Comparison of ENCODE assay signal across 8 cellular contexts in the genomic region with DNA sequence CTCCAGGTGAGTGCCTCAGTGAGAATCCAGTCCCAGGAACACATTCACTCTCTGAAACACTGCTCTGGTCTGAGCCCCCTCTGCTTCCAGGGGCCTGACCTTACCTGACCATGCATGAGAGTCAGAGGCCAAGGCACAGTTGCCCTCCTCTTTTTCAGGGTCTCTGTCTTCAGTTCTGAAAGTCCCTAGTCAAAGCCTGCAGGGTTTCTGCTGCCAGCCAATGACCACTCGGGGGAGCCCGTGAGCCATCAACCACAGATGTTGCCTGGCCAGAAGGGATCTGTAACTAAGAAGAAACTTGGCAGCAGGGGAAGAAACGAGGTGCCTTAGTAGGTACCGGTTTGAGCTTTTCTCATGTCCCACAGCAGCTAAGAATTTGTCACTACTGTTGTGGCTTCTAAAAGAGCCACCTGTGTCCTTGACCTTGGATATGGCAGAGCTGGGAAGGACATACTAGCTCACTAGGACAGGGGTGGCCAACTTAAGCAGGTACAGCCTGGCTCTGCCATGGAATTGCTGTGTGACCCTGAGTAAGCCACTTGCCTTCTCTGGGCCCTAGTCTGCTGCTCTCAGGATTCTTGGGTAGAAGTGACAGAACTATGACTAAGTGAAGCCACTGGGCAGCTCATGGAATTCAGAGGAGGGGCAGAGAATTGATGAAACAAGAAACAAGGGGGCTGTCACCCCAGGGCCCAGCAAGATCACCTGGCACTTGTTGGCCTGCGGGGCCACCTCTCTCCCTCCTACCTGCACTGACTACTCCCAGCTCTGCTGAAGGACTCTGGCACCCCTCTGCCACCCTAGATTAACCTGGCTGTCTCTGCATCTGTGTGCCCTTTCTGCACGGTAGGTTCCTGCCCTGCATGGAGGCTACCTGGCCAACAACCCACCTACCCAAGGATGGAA.
A peak's percentile ranks its signal among the peaks of the same experiment; 100 is the strongest.
DNase-seq lines count a peak whose midpoint lies in the region; ATAC-seq and TF ChIP-seq lines count a peak whose summit lies in the region.

No MANE protein-coding gene starts in this region.

- peak; percentile 93 for TF ChIP-seq CTCF in GM10248 (IDR thresholded peaks at IDR 0.05; ENCODE audit: control extremely low read depth, extremely low read depth, low read depth, missing control alignments)
- peak; percentile 91 for TF ChIP-seq CTCF in OCI-LY7 (conservative IDR thresholded peaks at IDR 0.05; ENCODE audit: low read length)
- TF ChIP-seq CTCF in fibroblast of villous mesenchyme (IDR thresholded peaks at IDR 0.05; ENCODE audit: insufficient read depth, low read depth, low read length), result peak; percentile 90

- no peaks in the 10 kb centered on the region for H3K36me3 ChIP-seq in OCI-LY7 (ENCODE audit: insufficient read depth, low read length)
- no peaks in the 10 kb centered on the region for H3K36me3 ChIP-seq in neuronal stem cell (replicated peaks in 1 of 2; ENCODE audit: control insufficient read depth in 2 of 2, insufficient read depth in 2 of 2, low read length in 2 of 2)

- H3K79me2 ChIP-seq in OCI-LY7 (ENCODE audit: insufficient read depth, low read depth, low read length), result no peaks in the 10 kb centered on the region

- POLR2A ChIA-PET in GM10248 (lab: Yijun Ruan, JAX) (no interaction called here), OCI-LY7 (lab: Charles Lee) (interaction anchor here (0.6 kb wide), 1 partner anchor 115 kb away, joined by 5 read pairs; no protein-coding TSS in a partner anchor)

- ATAC-seq in GM18861 (IDR thresholded peaks at IDR 0.05; ENCODE audit: unreplicated experiment), result no peak

- H2BK5ac ChIP-seq in neuronal stem cell (ENCODE audit: low read length), result peak overlapping the region; percentile 40

- no peak overlapping the region for H2BK120ac ChIP-seq in neuronal stem cell (ENCODE audit: low read depth, low read length)

- no peaks in the 10 kb centered on the region for H4K20me1 ChIP-seq in OCI-LY7 (ENCODE audit: insufficient read depth, low read length)

- H3K27ac ChIP-seq in OCI-LY7 (ENCODE audit: low read depth, low read length, poor library complexity, severe bottlenecking) (no peak overlapping the region), neuronal stem cell (replicated peaks; ENCODE audit: low read length) (no peak overlapping the region), substantia nigra (ENCODE audit: low read depth, low read length, poor library complexity, severe bottlenecking) (no peak overlapping the region)

- no peak overlapping the region for H3K23ac ChIP-seq in neuronal stem cell (ENCODE audit: low read depth, low read length, poor library complexity)

- H3K4me3 Mint-ChIP-seq in activated T-helper 1 cell treated with anti-CD3 and anti-CD28 coated beads, Interleukin-12 subunit alpha, Interleukin-12 subunit beta, Interleukin-2, Interleukin-4 antibody, amounts not matched to agents 30 ng/mL and 10 ng/mL and 1 ng/mL, durations not matched to agents 14 hours and 24 hours and 36 hours, result no peak overlapping the region

- H4K8ac ChIP-seq in neuronal stem cell (ENCODE audit: low read depth, low read length), result no peak overlapping the region

- H3K4me1 ChIP-seq in OCI-LY7 (ENCODE audit: insufficient read depth, low read length, poor library complexity, severe bottlenecking) (no peaks in the 10 kb centered on the region), neuronal stem cell (ENCODE audit: control insufficient read depth in 2 of 2, insufficient read depth in 1 of 2, low read depth in 1 of 2, low read length in 2 of 2) (peaks cover 0 to 3% of the 10 kb centered on the region in 2 donors)

- H3K14ac ChIP-seq in neuronal stem cell (ENCODE audit: low read length), result no peak overlapping the region

- no peak overlapping the region for H3K4ac ChIP-seq in neuronal stem cell (ENCODE audit: low read length)

- no peak overlapping the region for H2BK15ac ChIP-seq in neuronal stem cell (ENCODE audit: low read length)

- DNase-seq in GM10248 (ENCODE audit: extremely low spot score), result peak; percentile 81
- DNase-seq in HS-27A (ENCODE audit: low read depth), result peak; percentile 7
- peak; percentile 66 for DNase-seq in OCI-LY7 (ENCODE audit: low spot score)
- DNase-seq in activated T-helper 1 cell treated with anti-CD3 and anti-CD28 coated beads, Interleukin-12 subunit alpha, Interleukin-12 subunit beta, Interleukin-2, Interleukin-4 antibody, amounts not matched to agents 30 ng/mL and 10 ng/mL and 1 ng/mL, durations not matched to agents 14 hours and 24 hours and 36 hours (ENCODE audit: low spot score), result peak; percentile 46
- DNase-seq in fibroblast of villous mesenchyme (ENCODE audit: low read depth), result peak; percentile 63
- DNase-seq in neuronal stem cell (ENCODE audit: low spot score), result peak; percentile 80
- peak in 46 of 49 donors; percentile 7 to 82 (median 58) for DNase-seq in substantia nigra (lab: John Stamatoyannopoulos, UW)

- CTCF ChIA-PET in GM10248 (lab: Yijun Ruan, JAX) (interaction anchor here (0.7 to 6.9 kb wide), 26 partner anchors 9 to 815 kb away, joined by 3 to 101 read pairs (median 4); no protein-coding TSS in a partner anchor), OCI-LY7 (lab: Charles Lee; ENCODE audit: unreplicated experiment) (no interaction called here)

- H3K9ac ChIP-seq in neuronal stem cell (ENCODE audit: low read depth, low read length, poor library complexity), result no peak overlapping the region

- H3K9me2 ChIP-seq in OCI-LY7 (ENCODE audit: insufficient read depth, low read length), result no peaks in the 10 kb centered on the region

- H3K4me3 ChIP-seq in OCI-LY7 (ENCODE audit: low read depth, low read length, poor library complexity, severe bottlenecking) (no peak overlapping the region), fibroblast of villous mesenchyme (ENCODE audit: low read depth, low read length) (no peak overlapping the region), neuronal stem cell (ENCODE audit: low read length in 2 of 2) (no peak overlapping the region)

- no peak overlapping the region for H3K27ac Mint-ChIP-seq in activated T-helper 1 cell treated with anti-CD3 and anti-CD28 coated beads, Interleukin-12 subunit alpha, Interleukin-12 subunit beta, Interleukin-2, Interleukin-4 antibody, amounts not matched to agents 30 ng/mL and 10 ng/mL and 1 ng/mL, durations not matched to agents 14 hours and 24 hours and 36 hours

- no peaks in the 10 kb centered on the region for H3K4me1 Mint-ChIP-seq in activated T-helper 1 cell treated with anti-CD3 and anti-CD28 coated beads, Interleukin-12 subunit alpha, Interleukin-12 subunit beta, Interleukin-2, Interleukin-4 antibody, amounts not matched to agents 30 ng/mL and 10 ng/mL and 1 ng/mL, durations not matched to agents 14 hours and 24 hours and 36 hours (ENCODE audit: low read depth)

- H3K9me3 ChIP-seq in OCI-LY7 (ENCODE audit: low read length), result no peaks in the 10 kb centered on the region
- no peaks in the 10 kb centered on the region for H3K9me3 ChIP-seq in neuronal stem cell (replicated peaks in 1 of 2; ENCODE audit: control insufficient read depth in 2 of 2, insufficient read depth in 1 of 2, low read depth in 1 of 2, low read length in 2 of 2)

- no peak overlapping the region for H2BK12ac ChIP-seq in neuronal stem cell (ENCODE audit: low read length)

- BruUV-seq in OCI-LY7 (replicated peaks; lab: Mats Ljungman, UMichigan), result no TSS peak

- H3K18ac ChIP-seq in neuronal stem cell (ENCODE audit: low read length), result no peak overlapping the region

- no CpG with 5 or more reads among the region's 6 CpGs for WGBS in neuronal stem cell (ENCODE audit: extremely low coverage in 2 of 2, insufficient read length in 2 of 2, insufficient replicate concordance in 1 of 2), 2 donors

- peaks cover 0 to 14% (median 5%) of the 10 kb centered on the region in 3 experiments for H3K27me3 ChIP-seq in neuronal stem cell (ENCODE audit: control insufficient read depth in 3 of 3, insufficient read depth in 3 of 3, low read depth in 1 of 3, low read length in 3 of 3)

- H3K9me3 Mint-ChIP-seq in activated T-helper 1 cell treated with anti-CD3 and anti-CD28 coated beads, Interleukin-12 subunit alpha, Interleukin-12 subunit beta, Interleukin-2, Interleukin-4 antibody, amounts not matched to agents 30 ng/mL and 10 ng/mL and 1 ng/mL, durations not matched to agents 14 hours and 24 hours and 36 hours, result no peaks in the 10 kb centered on the region

- H2AK5ac ChIP-seq in neuronal stem cell (ENCODE audit: low read depth, low read length), result peak overlapping the region; percentile 76

- H3K4me2 ChIP-seq in OCI-LY7 (ENCODE audit: low read length) (no peak overlapping the region), neuronal stem cell (ENCODE audit: insufficient read depth, low read length, poor library complexity, severe bottlenecking) (no peak overlapping the region)

- H2AFZ ChIP-seq in OCI-LY7 (ENCODE audit: low read length) (no peak overlapping the region), neuronal stem cell (ENCODE audit: low read length) (no peak overlapping the region)

- no peaks in the 10 kb centered on the region for H3K36me3 Mint-ChIP-seq in activated T-helper 1 cell treated with anti-CD3 and anti-CD28 coated beads, Interleukin-12 subunit alpha, Interleukin-12 subunit beta, Interleukin-2, Interleukin-4 antibody, amounts not matched to agents 30 ng/mL and 10 ng/mL and 1 ng/mL, durations not matched to agents 14 hours and 24 hours and 36 hours (ENCODE audit: low read depth)

- H4K91ac ChIP-seq in neuronal stem cell (ENCODE audit: low read depth, low read length, poor library complexity), result no peak overlapping the region

- peaks cover 14% of the 10 kb centered on the region for H3K27me3 Mint-ChIP-seq in activated T-helper 1 cell treated with anti-CD3 and anti-CD28 coated beads, Interleukin-12 subunit alpha, Interleukin-12 subunit beta, Interleukin-2, Interleukin-4 antibody, amounts not matched to agents 30 ng/mL and 10 ng/mL and 1 ng/mL, durations not matched to agents 14 hours and 24 hours and 36 hours (ENCODE audit: insufficient read depth)

- peaks cover 3% of the 10 kb centered on the region for H3K79me1 ChIP-seq in neuronal stem cell (ENCODE audit: low read depth, low read length)

- intact Hi-C loops in OCI-LY7 (cut with micrococcal nuclease; ENCODE audit: unreplicated experiment), result loop anchor here (1.0 to 10.0 kb wide), 2 partner anchors 385 to 822 kb away; no protein-coding TSS in a partner anchor
- intact Hi-C loops in activated T-helper 1 cell treated with anti-CD3 and anti-CD28 coated beads, Interleukin-12 subunit alpha, Interleukin-12 subunit beta, Interleukin-2, Interleukin-4 antibody, amounts not matched to agents 30 ng/mL and 10 ng/mL and 1 ng/mL, durations not matched to agents 14 hours and 24 hours and 36 hours (cut with micrococcal nuclease), result loop anchor here (1.0 kb wide), 3 partner anchors 385 to 821 kb away; no protein-coding TSS in a partner anchor

Comparison
In these comparisons a context has a peak if more than half of its experiments do, and no peak if none do; other contexts are left out.
1. DNase-seq: peak in every context shown above with its lines; median percentile 81 in GM10248; 80 in neuronal stem cell; 66 in OCI-LY7; 63 in fibroblast of villous mesenchyme; 58 in substantia nigra; 46 in activated T-helper 1 cell treated with anti-CD3 and anti-CD28 coated beads, Interleukin-12 subunit alpha, Interleukin-12 subunit beta, Interleukin-2, Interleukin-4 antibody, amounts not matched to agents 30 ng/mL and 10 ng/mL and 1 ng/mL, durations not matched to agents 14 hours and 24 hours and 36 hours; 7 in HS-27A.